ENCODE assay signal across 10 cellular contexts in genomic region chr11:2380396-2380795, GRCh38. TPM values are rescaled to one million over a fixed set of nuclear protein-coding genes. Genes with fewer than 3 reads are reported as not detected.
DNase-seq lines count a peak whose midpoint lies in the region; ATAC-seq and TF ChIP-seq lines count a peak whose summit lies in the region.
"Had no signal": no experiment of that assay in that cellular context is flagged by ENCODE, and none has a peak within 500 bp of the region (broad histone marks: within the 10 kb centered on the region; RNA-seq: fewer than 3 reads in every experiment).

No MANE protein-coding gene starts in this region.

- no peaks in the 10 kb centered on the region for H3K9me3 Mint-ChIP-seq in nephron

- H3K27ac ChIP-seq in AG04450 (ENCODE audit: low read depth, low read length) (no peak overlapping the region), IMR-90 (ENCODE audit: insufficient read depth, low read length) (no peak overlapping the region), duodenal mucosa (ENCODE audit: low read depth, low read length) (peak overlapping the region; percentile 65)

- H2AK9ac ChIP-seq in IMR-90 (replicated peaks; ENCODE audit: low read depth, low read length, poor library complexity): no peak overlapping the region

- ATAC-seq in IMR-90 (ENCODE audit: low read depth): no peak
- ATAC-seq in GM19023 (IDR thresholded peaks at IDR 0.05; ENCODE audit: unreplicated experiment): no peak
- no peak for ATAC-seq in GM21423 (IDR thresholded peaks at IDR 0.05; ENCODE audit: unreplicated experiment)
- ATAC-seq: esophagus mucosa had no signal

- H2BK20ac ChIP-seq in IMR-90 (ENCODE audit: low read depth, low read length): no peak overlapping the region

- H3K4me3 ChIP-seq in AG04450 (ENCODE audit: low read depth, low read length): peak overlapping the region; percentile 88; the same call in 1 of the 2 replicates
- H3K4me3 ChIP-seq in IMR-90 (ENCODE audit: insufficient read depth, low read depth, low read length): no peak overlapping the region
- peak overlapping the region; percentile 29 to 50 for H3K4me3 ChIP-seq in duodenal mucosa (ENCODE audit: low read depth in 1 of 2, low read length in 2 of 2)

- H4K91ac ChIP-seq in IMR-90 (ENCODE audit: insufficient read depth, low read depth, low read length): no peak overlapping the region

- no peak overlapping the region for H2BK5ac ChIP-seq in IMR-90 (ENCODE audit: low read depth, low read length, poor library complexity, severe bottlenecking)

- H3K56ac ChIP-seq in IMR-90 (ENCODE audit: extremely low read depth, insufficient read depth, low read length): no peak overlapping the region

- H3K36me3 ChIP-seq in IMR-90 (ENCODE audit: control insufficient read depth, insufficient read depth, low read length) (peaks cover 12% of the 10 kb centered on the region; the same call in 1 of the 2 replicates), duodenal mucosa (ENCODE audit: control insufficient read depth in 1 of 2, insufficient read depth in 2 of 2, low read length in 2 of 2) (no peaks in the 10 kb centered on the region)

- H2AK5ac ChIP-seq in IMR-90 (ENCODE audit: low read depth, low read length): no peak overlapping the region; the same call in 1 of the 2 replicates

- no peak overlapping the region for H3K18ac ChIP-seq in IMR-90 (ENCODE audit: low read depth, low read length)

- H3K36me3 Mint-ChIP-seq in nephron (ENCODE audit: low read depth): no peaks in the 10 kb centered on the region

- POLR2A ChIA-PET in AG04450 (lab: Yijun Ruan, JAX) (no interaction called here), IMR-90 (lab: Charles Lee; ENCODE audit: unreplicated experiment) (no interaction called here)

- H3K27me3 ChIP-seq in AG04450 (ENCODE audit: control insufficient read depth, insufficient read depth, low read length) (no peaks in the 10 kb centered on the region), IMR-90 (ENCODE audit: control insufficient read depth, insufficient read depth, low read length) (no peaks in the 10 kb centered on the region), duodenal mucosa (ENCODE audit: control insufficient read depth in 1 of 2, insufficient read depth in 2 of 2, low read length in 2 of 2) (no peaks in the 10 kb centered on the region)

- intact Hi-C loops in IMR-90 (cut with micrococcal nuclease): no loop called here

- no peak overlapping the region for H3K4ac ChIP-seq in IMR-90 (ENCODE audit: low read depth, low read length)

- peak overlapping the region; percentile 3 for H2AFZ ChIP-seq in IMR-90 (replicated peaks; ENCODE audit: low read length, poor library complexity)

- H2BK15ac ChIP-seq in IMR-90 (ENCODE audit: low read depth, low read length): no peak overlapping the region

- TF ChIP-seq POLR2A in IMR-90 (IDR thresholded peaks at IDR 0.05; ENCODE audit: low read depth, low read length): no peak

- no peak overlapping the region for H3K23ac ChIP-seq in IMR-90 (ENCODE audit: low read depth, low read length)

- WGBS in IMR-90 (ENCODE audit: extremely low coverage in 2 of 2, insufficient read length in 1 of 2), 2 experiments: 76% methylated on average over 5 of the region's 13 CpGs; no CpG with 5 or more reads in 1 of the 2 experiments

- H3K4me1 Mint-ChIP-seq in nephron: peaks cover 32% of the 10 kb centered on the region

- H3K79me1 ChIP-seq in IMR-90 (ENCODE audit: low read depth in 1 of 2, low read length in 2 of 2): peaks cover 0 to 69% of the 10 kb centered on the region in 2 experiments; a peak in 2 of 4 replicates

- H3K4me1 ChIP-seq in IMR-90 (ENCODE audit: control insufficient read depth, insufficient read depth, low read length): peaks cover 36% of the 10 kb centered on the region
- H3K4me1 ChIP-seq in duodenal mucosa (ENCODE audit: control insufficient read depth in 1 of 2, insufficient read depth in 2 of 2, low read length in 2 of 2): peaks cover 72 to 77% of the 10 kb centered on the region in 2 donors

- TF ChIP-seq CTCF in AG04450 (IDR thresholded peaks at IDR 0.05; ENCODE audit: low read depth, low read length) (no peak), IMR-90 (conservative IDR thresholded peaks at IDR 0.05; ENCODE audit: low read depth, low read length) (no peak), nephron (IDR thresholded peaks at IDR 0.05; ENCODE audit: unreplicated experiment in 3 of 3) (no peak)

- peaks cover 13% of the 10 kb centered on the region; the same call in 1 of the 2 replicates for H3K9me1 ChIP-seq in IMR-90 (ENCODE audit: insufficient read depth, low read length)

- H2BK120ac ChIP-seq in IMR-90 (ENCODE audit: low read depth, low read length): no peak overlapping the region

- H3K27me3 Mint-ChIP-seq in nephron (ENCODE audit: low read depth): no peaks in the 10 kb centered on the region

- no peak for TF ChIP-seq RAD21 in IMR-90 (IDR thresholded peaks at IDR 0.05; ENCODE audit: low read length)

- peak overlapping the region; percentile 87 to 90 (median 89) for H3K4me3 Mint-ChIP-seq in nephron

- DNase-seq in AG04450 (ENCODE audit: low read depth, low spot score) (no peak), IMR-90 (no peak), NCI-H1930 (lab: John Stamatoyannopoulos, UW) (no peak), pons (ENCODE audit: low spot score) (no peak)
- DNase-seq: activated CD4-positive, alpha-beta T cell treated with anti-CD3 and anti-CD28 coated beads for 48 hours had no signal

- CTCF ChIA-PET in AG04450 (lab: Charles Lee): no interaction called here
- CTCF ChIA-PET in IMR-90 (lab: Yijun Ruan, JAX): no interaction called here

- H3K9ac ChIP-seq in IMR-90 (ENCODE audit: low read depth, low read length): no peak overlapping the region
- peak overlapping the region; percentile 47 to 51 for H3K9ac ChIP-seq in duodenal mucosa (ENCODE audit: low read depth in 1 of 2, low read length in 2 of 2)

- BruUV-seq in IMR-90 (replicated peaks; lab: Mats Ljungman, UMichigan): no TSS peak

- no peak overlapping the region for H4K5ac ChIP-seq in IMR-90 (ENCODE audit: low read depth, low read length)

- in situ Hi-C loops in IMR-90 (cut with MboI; ENCODE audit: low sequenced_read_pairs): no loop called here

- H3K14ac ChIP-seq in IMR-90 (replicated peaks; ENCODE audit: low read depth, low read length): no peak overlapping the region

- H3K27ac Mint-ChIP-seq in nephron: peak overlapping the region in 2 of 3 experiments; percentile 72 to 78

- no peak overlapping the region for H4K8ac ChIP-seq in IMR-90 (ENCODE audit: low read depth in 2 of 2, low read length in 2 of 2)

- dilution Hi-C loops in IMR-90 (cut with HindIII; ENCODE audit: low sequenced_read_pairs, unreplicated experiment): no loop called here

- H3K9me3 ChIP-seq in AG04450 (ENCODE audit: control insufficient read depth, insufficient read depth, low read length): peaks cover 4% of the 10 kb centered on the region; the same call in 1 of the 2 replicates
- H3K9me3 ChIP-seq in IMR-90 (ENCODE audit: control insufficient read depth, insufficient read depth, low read length): no peaks in the 10 kb centered on the region
- H3K9me3 ChIP-seq in duodenal mucosa (ENCODE audit: control insufficient read depth in 1 of 2, low read length in 2 of 2): no peaks in the 10 kb centered on the region

- H4K20me1 ChIP-seq in IMR-90 (ENCODE audit: insufficient read depth, low read length): peaks cover 81% of the 10 kb centered on the region

- H3K4me2 ChIP-seq in IMR-90 (ENCODE audit: low read depth, low read length): no peak overlapping the region; the same call in 1 of the 2 replicates

TF ChIP-seq in IMR-90, 13 proteins besides CTCF, POLR2A, EP300 and RAD21:
- TF ChIP-seq SMC3 (IDR thresholded peaks at IDR 0.05; ENCODE audit: low read depth, low read length) (no peak), ELK1 (IDR thresholded peaks at IDR 0.05; ENCODE audit: borderline replicate concordance, low read depth, low read length) (no peak), CHD1 (IDR thresholded peaks at IDR 0.05; ENCODE audit: low read depth, low read length) (no peak), RFX5 (IDR thresholded peaks at IDR 0.05; ENCODE audit: low read depth, low read length) (no peak), MAZ (IDR thresholded peaks at IDR 0.05; ENCODE audit: borderline replicate concordance, low read depth, low read length) (no peak), NFE2L2 (IDR thresholded peaks at IDR 0.05; ENCODE audit: low read depth, low read length) (no peak), MAFK (IDR thresholded peaks at IDR 0.05; ENCODE audit: low read depth, low read length) (no peak)

RNA-seq across cellular contexts. Expression of gene CD81, which starts 3.3 kb away (rescaled TPM):
- polyA plus RNA-seq in AG04450 (2011; rRNA removed) (260 and 359 TPM in 2 replicates), IMR-90 (2012; rRNA removed) (566 and 689 TPM in 2 replicates)
- polyA minus RNA-seq in AG04450 (2011; rRNA and poly(A)+ RNA removed): 392 and 552 TPM in 2 replicates
- total RNA-seq in IMR-90 (2012; rRNA removed): 119 and 159 TPM in 2 replicates
- 940 and 1,395 TPM in 2 replicates for polyA plus RNA-seq in IMR-90 (2012; cell fraction: cytosol; rRNA removed)
- 328 and 597 TPM in 2 replicates for polyA plus RNA-seq in IMR-90 (2012; cell fraction: nucleus; rRNA removed; ENCODE audit: low replicate concordance)

RNA-seq across cellular contexts. Expression of gene TSSC4, which starts 20.2 kb away (rescaled TPM):
- polyA plus RNA-seq in AG04450 (2011; rRNA removed): 13.3 and 19.2 TPM in 2 replicates
- 10.3 and 15.1 TPM in 2 replicates for polyA minus RNA-seq in AG04450 (2011; rRNA and poly(A)+ RNA removed)
- 40.0 and 45.3 TPM in 2 replicates for total RNA-seq in IMR-90 (2012; rRNA removed)
- polyA plus RNA-seq in IMR-90 (2012; rRNA removed): 34.9 and 43.2 TPM in 2 replicates
- polyA plus RNA-seq in IMR-90 (2012; cell fraction: cytosol; rRNA removed): 31.3 and 46.1 TPM in 2 replicates
- polyA plus RNA-seq in IMR-90 (2012; cell fraction: nucleus; rRNA removed; ENCODE audit: low replicate concordance): 40.8 and 137 TPM in 2 replicates
